Comparison of ENCODE assay signal across 16 cellular contexts in genomic region chr9:117400131-117400530, GRCh38. TPM values are rescaled to one million over a fixed set of nuclear protein-coding genes. Genes with fewer than 3 reads are reported as not detected.
A peak's percentile ranks its signal among the peaks of the same experiment; 100 is the strongest.
DNase-seq lines count a peak whose midpoint lies in the region; ATAC-seq and TF ChIP-seq lines count a peak whose summit lies in the region.
"Had no signal": no experiment of that assay in that cellular context is flagged by ENCODE, and none has a peak within 500 bp of the region (broad histone marks: within the 10 kb centered on the region; RNA-seq: fewer than 3 reads in every experiment).

No MANE protein-coding gene starts in this region.

- DNase-seq in DMS153 treated with DMSO at 0.1 percent for 48 hours (lab: John Stamatoyannopoulos, UW; ENCODE audit: unreplicated experiment) (peak; percentile 97), NCI-H146 (lab: John Stamatoyannopoulos, UW) (peak; percentile 76), NCI-H526 treated with DMSO at 0.1 percent for 48 hours (lab: John Stamatoyannopoulos, UW) (peak; percentile 95), left kidney (ENCODE audit: low read depth, low spot score) (peak; percentile 51), Peyer's patch (no peak), Ammon's horn (ENCODE audit: low spot score) (no peak), ureter (ENCODE audit: low spot score) (no peak)
- DNase-seq: activated B cell treated with CpG ODN at 0.5 μM for 24 hours; activated CD8-positive, alpha-beta memory T cell treated with anti-CD3 and anti-CD28 coated beads, Interleukin-2, amount 50 U/mL, for 4 hours; EL; naive thymus-derived CD4-positive, alpha-beta T cell; stimulated activated CD4-positive, alpha-beta T cell treated with anti-CD3 and anti-CD28 coated beads, Interleukin-4, amount 100 ng/mL, for 4 hours had no signal

- no peaks in the 10 kb centered on the region for H3K36me3 ChIP-seq in Peyer's patch
- H3K36me3 ChIP-seq: vagina had no signal

- no peak overlapping the region for H3K4me3 ChIP-seq in Peyer's patch
- H3K4me3 ChIP-seq: vagina had no signal

- H3K4me1 ChIP-seq in Peyer's patch, result no peaks in the 10 kb centered on the region
- H3K4me1 ChIP-seq: vagina had no signal

- no peak for ATAC-seq in GM21576 (IDR thresholded peaks at IDR 0.05; ENCODE audit: unreplicated experiment)
- ATAC-seq: naive thymus-derived CD4-positive, alpha-beta T cell; SK-N-SH treated with all-trans-retinoic acid at 6 μM for 48 hours; stimulated activated memory B cell treated with anti-CD40 and anti-IgM and Interleukin-4, amounts not matched to agents 10 μg/mL and 1 μg/mL and 100 μg/mL, for 72 hours had no signal

- no peak overlapping the region for H3K27ac ChIP-seq in Peyer's patch
- H3K27ac ChIP-seq: vagina had no signal

- no peak for TF ChIP-seq POLR2A in Peyer's patch (IDR thresholded peaks at IDR 0.05)

- H3K9me3 ChIP-seq in Peyer's patch, result no peaks in the 10 kb centered on the region
- H3K9me3 ChIP-seq: vagina had no signal

- H3K27me3 ChIP-seq in Peyer's patch, result no peaks in the 10 kb centered on the region
- H3K27me3 ChIP-seq: vagina had no signal

- no peak for TF ChIP-seq CTCF in Peyer's patch (IDR thresholded peaks at IDR 0.05)

RNA-seq across cellular contexts. Expression of gene ASTN2, which starts 14.7 kb away (rescaled TPM):
- total RNA-seq in Peyer's patch (10 to 100 TPM in 1 of 4 donors, 1 to 10 TPM in 3; 3.3 to 10.2 (median 6.3) TPM), ureter (19.6 TPM)

Comparison
In these comparisons a context has a peak if more than half of its experiments do, and no peak if none do; other contexts are left out.
1. DNase-seq: peak in DMS153 treated with DMSO at 0.1 percent for 48 hours (single experiment), NCI-H146 (single experiment), NCI-H526 treated with DMSO at 0.1 percent for 48 hours (single experiment) and left kidney (single experiment); none in Peyer's patch (0 of 3), Ammon's horn (single experiment) and ureter (single experiment).